ENCODE assay signal across 8 cellular contexts in the genomic region with DNA sequence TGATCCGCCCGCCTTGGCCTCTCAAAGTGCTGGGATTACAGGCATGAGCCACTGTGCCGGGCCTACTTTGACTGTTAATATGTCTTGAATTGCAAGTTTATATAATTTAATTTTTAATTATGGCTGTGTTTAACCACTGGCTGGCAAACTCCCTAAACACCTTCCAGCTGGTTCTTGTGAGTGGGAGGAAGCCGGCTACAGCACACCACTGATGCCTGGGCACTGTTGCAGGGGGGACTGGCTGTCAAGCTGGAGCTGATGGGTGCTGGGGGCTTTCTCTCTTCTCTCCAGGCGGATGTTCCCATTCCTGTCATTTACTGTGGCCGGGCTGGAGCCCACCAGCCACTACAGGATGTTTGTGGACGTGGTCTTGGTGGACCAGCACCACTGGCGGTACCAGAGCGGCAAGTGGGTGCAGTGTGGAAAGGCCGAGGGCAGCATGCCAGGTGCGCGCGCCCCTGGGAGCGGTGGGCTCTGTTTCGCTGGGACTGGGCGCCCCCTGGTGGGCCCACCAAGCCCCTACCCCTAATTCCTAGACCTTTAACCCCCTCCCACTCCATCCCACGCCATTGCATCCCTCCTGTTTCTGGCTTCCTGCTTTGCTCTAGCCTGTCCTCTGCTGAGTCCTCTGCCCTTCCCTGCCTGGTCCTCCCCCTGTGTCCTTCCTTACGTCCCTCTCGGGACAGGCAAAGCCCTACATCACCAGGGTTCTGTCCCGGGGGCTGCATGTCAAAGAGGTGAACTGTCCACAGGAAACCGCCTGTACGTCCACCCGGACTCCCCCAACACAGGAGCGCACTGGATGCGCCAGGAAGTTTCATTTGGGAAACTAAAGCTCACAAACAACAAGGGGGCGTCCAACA. TPM values are rescaled to one million over a fixed set of nuclear protein-coding genes. Genes with fewer than 3 reads are reported as not detected.
DNase-seq lines count a peak whose midpoint lies in the region; ATAC-seq and TF ChIP-seq lines count a peak whose summit lies in the region.

No MANE protein-coding gene starts in this region.

- H3K4me3 ChIP-seq in GM12865 (ENCODE audit: low read depth, low read length) (no peak overlapping the region), liver (ENCODE audit: low read depth in 1 of 3, low read length in 3 of 3) (no peak overlapping the region)

- H3K4me1 ChIP-seq in liver (ENCODE audit: control insufficient read depth in 4 of 4, insufficient read depth in 4 of 4, low read length in 3 of 4), result no peaks in the 10 kb centered on the region

- 36% methylated on average over 26 of the region's 26 CpGs for WGBS in liver

- H3K36me3 Mint-ChIP-seq in activated naive CD4-positive, alpha-beta T cell treated with anti-CD3 and anti-CD28 coated beads for 36 hours (ENCODE audit: low read depth), result peaks cover 75% of the 10 kb centered on the region

- no peak overlapping the region for H3K27ac ChIP-seq in liver (ENCODE audit: low read depth in 1 of 2, low read length in 2 of 2)

- H3K36me3 ChIP-seq in liver (ENCODE audit: control insufficient read depth in 4 of 4, insufficient read depth in 3 of 4, low read depth in 1 of 4, low read length in 3 of 4), result no peaks in the 10 kb centered on the region

- TF ChIP-seq RAD21 in liver (IDR thresholded peaks at IDR 0.05), result peak in 1 of 2 donors; percentile 35

- peak overlapping the region; percentile 45 for H3K4me3 Mint-ChIP-seq in activated naive CD4-positive, alpha-beta T cell treated with anti-CD3 and anti-CD28 coated beads for 36 hours

- H3K27me3 ChIP-seq in liver (ENCODE audit: control insufficient read depth in 4 of 4, insufficient read depth in 4 of 4, low read length in 3 of 4), result peaks cover 2 to 5% (median 3%) of the 10 kb centered on the region in 4 donors

- peak; percentile 37 for DNase-seq in GM12865 (ENCODE audit: low read depth)
- peak; percentile 26 for DNase-seq in NCI-H2227 (lab: John Stamatoyannopoulos, UW; ENCODE audit: unreplicated experiment)
- peak; percentile 53 for DNase-seq in activated naive CD4-positive, alpha-beta T cell treated with anti-CD3 and anti-CD28 coated beads for 36 hours
- DNase-seq in middle frontal gyrus (ENCODE audit: extremely low spot score, low spot score), result no peak

- intact Hi-C loops in activated naive CD4-positive, alpha-beta T cell treated with anti-CD3 and anti-CD28 coated beads for 36 hours (cut with micrococcal nuclease), result loop anchor here (1.0 kb wide), 2 partner anchors 44 to 78 kb away; no protein-coding TSS in a partner anchor

- no peaks in the 10 kb centered on the region for H3K9me3 Mint-ChIP-seq in activated naive CD4-positive, alpha-beta T cell treated with anti-CD3 and anti-CD28 coated beads for 36 hours

- peaks cover 46% of the 10 kb centered on the region for H3K4me1 Mint-ChIP-seq in activated naive CD4-positive, alpha-beta T cell treated with anti-CD3 and anti-CD28 coated beads for 36 hours (ENCODE audit: low read depth)

- H3K27ac Mint-ChIP-seq in activated naive CD4-positive, alpha-beta T cell treated with anti-CD3 and anti-CD28 coated beads for 36 hours, result no peak overlapping the region

- H3K9me3 ChIP-seq in liver (ENCODE audit: control insufficient read depth in 4 of 4, low read length in 3 of 4), result no peaks in the 10 kb centered on the region

- TF ChIP-seq CTCF in GM12865 (IDR thresholded peaks at IDR 0.05; ENCODE audit: insufficient read depth, low read depth, low read length, missing control alignments), result peak; percentile 63
- TF ChIP-seq CTCF in liver (IDR thresholded peaks at IDR 0.05; ENCODE audit: low read depth, low read length, missing input control), result peak; percentile 9

- ATAC-seq in HG03097 (IDR thresholded peaks at IDR 0.05; ENCODE audit: low FRiP score, unreplicated experiment) (no peak), HG02642 (IDR thresholded peaks at IDR 0.05; ENCODE audit: poor library complexity, unreplicated experiment) (no peak), HG03280 (IDR thresholded peaks at IDR 0.05; ENCODE audit: unreplicated experiment) (no peak)

- H3K9ac ChIP-seq in liver (ENCODE audit: low read depth in 1 of 2, low read length in 2 of 2), result no peak overlapping the region

- H3K27me3 Mint-ChIP-seq in activated naive CD4-positive, alpha-beta T cell treated with anti-CD3 and anti-CD28 coated beads for 36 hours (ENCODE audit: low read depth), result no peaks in the 10 kb centered on the region

- CTCF ChIA-PET in activated naive CD4-positive, alpha-beta T cell treated with anti-CD3 and anti-CD28 coated beads for 36 hours (lab: Charles Lee), result interaction anchor here (0.6 to 5.7 kb wide), 8 partner anchors 10 to 93 kb away, joined by 3 to 62 read pairs (median 3); partner anchors contain the start of gene KPNB1

TF ChIP-seq in liver, 16 proteins besides CTCF, POLR2A, EP300 and RAD21:
- TF ChIP-seq SP1 (IDR thresholded peaks at IDR 0.05), result no peak
- TF ChIP-seq, protein P1, sequence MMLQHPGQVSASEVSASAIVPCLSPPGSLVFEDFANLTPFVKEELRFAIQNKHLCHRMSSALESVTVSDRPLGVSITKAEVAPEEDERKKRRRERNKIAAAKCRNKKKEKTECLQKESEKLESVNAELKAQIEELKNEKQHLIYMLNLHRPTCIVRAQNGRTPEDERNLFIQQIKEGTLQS (IDR thresholded peaks at IDR 0.05), result no peak
- TF ChIP-seq HNF4A (conservative IDR thresholded peaks at IDR 0.05), result no peak
- no peak for TF ChIP-seq EGR1 (IDR thresholded peaks at IDR 0.05; ENCODE audit: low read depth in 2 of 2)
- TF ChIP-seq RXRA (IDR thresholded peaks at IDR 0.05), result no peak
- no peak for TF ChIP-seq JUND (IDR thresholded peaks at IDR 0.05)
- no peak for TF ChIP-seq HNF4G (IDR thresholded peaks at IDR 0.05)
TF ChIP-seq in liver: peak in this region for 0.

RNA-seq across cellular contexts. Expression of gene TBX21, which starts 9.5 kb away (rescaled TPM):
- 10 to 100 TPM; 50.6 to 52.3 TPM for total RNA-seq in activated naive CD4-positive, alpha-beta T cell treated with anti-CD3 and anti-CD28 coated beads for 36 hours
- under 1 TPM; 0.19 to 0.59 TPM for total RNA-seq in liver
- under 1 TPM in 1 of 2 donors, not detected in 1; 0.25 TPM for polyA plus RNA-seq in liver

RNA-seq across cellular contexts. Expression of gene TBKBP1, which starts 48.6 kb away (rescaled TPM):
- total RNA-seq in activated naive CD4-positive, alpha-beta T cell treated with anti-CD3 and anti-CD28 coated beads for 36 hours, result 10 to 100 TPM; 19.5 to 19.7 TPM
- total RNA-seq in liver, result 1 to 10 TPM; 1.4 to 1.5 TPM
- polyA plus RNA-seq in liver, result 1 to 10 TPM in 1 of 2 donors, under 1 TPM in 1; 0.25 to 2.0 TPM

Comparison
In these comparisons a context has a peak if more than half of its experiments do, and no peak if none do; other contexts are left out.
1. RNA of gene TBX21, which starts 9.5 kb away (total RNA-seq): 50.6 to 52.3 TPM in activated naive CD4-positive, alpha-beta T cell treated with anti-CD3 and anti-CD28 coated beads for 36 hours; 0.19 to 0.59 TPM in liver; every median in the first group is over 10 times any median in the second.
2. RNA of gene TBKBP1, which starts 48.6 kb away (total RNA-seq): 19.5 to 19.7 TPM in activated naive CD4-positive, alpha-beta T cell treated with anti-CD3 and anti-CD28 coated beads for 36 hours; 1.4 to 1.5 TPM in liver; every median in the first group is over 4 times any median in the second.